In the genomic region with DNA sequence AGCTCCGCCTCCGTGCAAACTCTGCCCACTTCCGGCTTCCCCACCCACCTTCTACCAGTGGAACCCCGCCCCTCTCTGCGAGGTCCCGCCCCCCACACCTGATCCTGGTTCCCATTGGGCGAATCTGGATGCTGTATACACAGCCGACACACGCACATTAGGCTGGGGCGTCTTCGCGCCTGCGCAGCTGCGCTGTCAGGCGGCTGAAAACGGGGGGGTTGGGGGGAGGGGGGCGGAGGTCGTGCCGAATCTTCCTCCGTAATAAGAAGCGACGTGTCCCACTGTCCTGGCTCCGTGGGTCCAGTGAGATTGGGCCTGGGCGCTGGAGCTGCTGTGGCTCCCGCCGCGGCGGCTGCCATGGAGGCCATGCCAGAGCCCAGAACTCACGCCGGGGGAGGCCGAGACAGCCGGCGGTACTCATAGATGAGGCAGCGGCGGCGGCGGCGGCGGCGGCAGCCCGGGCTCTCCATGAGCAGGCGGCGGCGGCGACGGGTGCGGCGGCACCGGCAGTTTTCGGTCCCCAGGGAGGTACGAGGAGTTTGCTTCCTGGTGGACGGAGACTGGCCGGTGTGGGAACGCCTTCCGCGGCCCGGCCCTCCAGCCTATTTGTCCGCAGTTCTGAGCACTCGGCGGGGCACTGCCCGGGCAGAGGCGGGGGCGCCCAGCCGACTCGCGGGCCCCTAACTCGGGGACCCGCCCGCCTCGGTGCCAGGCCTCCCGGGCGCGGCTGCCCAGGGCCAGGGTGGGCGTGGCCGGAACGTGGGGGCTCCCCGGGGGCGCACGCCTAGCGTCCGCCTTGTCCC, we compare ENCODE assay signal across 8 cellular contexts.
DNase-seq lines count a peak whose midpoint lies in the region; ATAC-seq and TF ChIP-seq lines count a peak whose summit lies in the region.

No MANE protein-coding gene starts in this region.

- H4K20me1 ChIP-seq in SK-N-SH (ENCODE audit: insufficient read depth) = no peaks in the 10 kb centered on the region

- H3K27me3 ChIP-seq in SK-N-SH (ENCODE audit: insufficient read depth) = no peaks in the 10 kb centered on the region
- H3K27me3 ChIP-seq in testis = no peaks in the 10 kb centered on the region

- H3K9me3 ChIP-seq in SK-N-SH (no peaks in the 10 kb centered on the region), testis (no peaks in the 10 kb centered on the region)

- H3K27ac Mint-ChIP-seq in activated naive CD4-positive, alpha-beta T cell treated with anti-CD3 and anti-CD28 coated beads, Interleukin-2, amount 50 U/mL, for 72 hours = peak overlapping the region; percentile 80 to 92

- peak overlapping the region; percentile 76 for H3K9ac ChIP-seq in SK-N-SH

- POLR2A ChIA-PET in GM10248 (lab: Yijun Ruan, JAX) = interaction anchor here (0.6 to 0.9 kb wide), 2 partner anchors 12 to 244 kb away, joined by 3 to 7 read pairs; no protein-coding TSS in a partner anchor
- POLR2A ChIA-PET in SK-N-SH (lab: Yijun Ruan, JAX) = no interaction called here

- intact Hi-C loops in testis (cut with DNase I; ENCODE audit: low total_unique reads) = loop anchor here (5.0 kb wide), 1 partner anchor 355 kb away; the partner anchor contains the start of gene MIS18BP1

- H3K4me3 ChIP-seq in SK-N-SH (ENCODE audit: low read depth in 2 of 2, low read length in 1 of 2) (peak overlapping the region; percentile 59 to 70), testis (peak overlapping the region; percentile 96 to 97)

- peaks cover under 1 to 7% of the 10 kb centered on the region in 2 donors for H3K36me3 Mint-ChIP-seq in activated naive CD4-positive, alpha-beta T cell treated with anti-CD3 and anti-CD28 coated beads, Interleukin-2, amount 50 U/mL, for 72 hours

- H3K9me2 ChIP-seq in SK-N-SH = no peaks in the 10 kb centered on the region

- ATAC-seq in HG02610 (IDR thresholded peaks at IDR 0.05; ENCODE audit: unreplicated experiment) = peak; percentile 95
- peak; percentile 95 to 98 for ATAC-seq in activated naive CD4-positive, alpha-beta T cell treated with anti-CD3 and anti-CD28 coated beads, Interleukin-2, amount 50 U/mL, for 72 hours
- ATAC-seq in omental fat pad (ENCODE audit: low FRiP score) = peak; percentile 100

- peak overlapping the region; percentile 78 for H2AFZ ChIP-seq in SK-N-SH (ENCODE audit: low read depth)

- DNase-seq in GM10248 (ENCODE audit: extremely low spot score) (peak; percentile 97), NCI-H1092 (lab: John Stamatoyannopoulos, UW) (peak; percentile 97), SK-N-SH (peak; percentile 89), glomerular visceral epithelial cell (ENCODE audit: extremely low spot score) (peak; percentile 99), omental fat pad (ENCODE audit: low spot score) (peak; percentile 95), testis (peak; percentile 100)
- DNase-seq in activated naive CD4-positive, alpha-beta T cell treated with anti-CD3 and anti-CD28 coated beads, Interleukin-2, amount 50 U/mL, for 72 hours (ENCODE audit: low spot score in 2 of 2) = peak; percentile 81 to 89

- H3K27ac ChIP-seq in SK-N-SH (ENCODE audit: low read depth in 2 of 2, low read length in 1 of 2) = peak overlapping the region; percentile 75 to 77
- H3K27ac ChIP-seq in testis = peak overlapping the region; percentile 99 to 100

- CTCF ChIA-PET in GM10248 (lab: Yijun Ruan, JAX) (interaction anchor here (0.9 to 1.7 kb wide), 4 partner anchors 16 to 370 kb away, joined by 3 to 10 read pairs (median 4); partner anchors contain the start of gene MIS18BP1), SK-N-SH (lab: Yijun Ruan, JAX) (interaction anchor here (1.1 kb wide), 1 partner anchor 356 kb away, joined by 3 read pairs; the partner anchor contains the start of gene MIS18BP1)

- peaks cover 0 to under 1% of the 10 kb centered on the region in 2 donors for H3K9me3 Mint-ChIP-seq in activated naive CD4-positive, alpha-beta T cell treated with anti-CD3 and anti-CD28 coated beads, Interleukin-2, amount 50 U/mL, for 72 hours

- H3K4me1 ChIP-seq in SK-N-SH (ENCODE audit: control insufficient read depth in 1 of 2, insufficient read depth in 2 of 2, low read depth in 1 of 2, low read length in 1 of 2) (no peaks in the 10 kb centered on the region; a peak in 2 of 4 replicates), testis (no peaks in the 10 kb centered on the region)

- peaks cover 5% of the 10 kb centered on the region; the same call in 1 of the 2 replicates for H3K79me2 ChIP-seq in SK-N-SH (ENCODE audit: insufficient read depth)

- H3F3A ChIP-seq in SK-N-SH (replicated peaks; ENCODE audit: insufficient read depth) = peaks cover 9% of the 10 kb centered on the region

- H3K36me3 ChIP-seq in SK-N-SH (replicated peaks in 1 of 2; ENCODE audit: control insufficient read depth in 1 of 2, insufficient read depth in 2 of 2, low read length in 1 of 2) (no peaks in the 10 kb centered on the region), testis (ENCODE audit: low read depth, missing control alignments) (no peaks in the 10 kb centered on the region)

- WGBS in SK-N-SH (ENCODE audit: low lambda C conversion rate) = 0% methylated on average over 3 of the region's 81 CpGs
- 0% methylated on average over 6 to 65 of the region's 81 CpGs for WGBS in testis, 2 donors

- no peak for TF ChIP-seq EP300 in SK-N-SH (IDR thresholded peaks at IDR 0.05; ENCODE audit: borderline replicate concordance in 1 of 2, low read depth in 1 of 2, low read length in 1 of 2)

- TF ChIP-seq RAD21 in SK-N-SH (IDR thresholded peaks at IDR 0.05; ENCODE audit: low read length) = no peak

- TF ChIP-seq CTCF in GM10248 (IDR thresholded peaks at IDR 0.05; ENCODE audit: control extremely low read depth, extremely low read depth, low read depth, missing control alignments) = no peak
- no peak for TF ChIP-seq CTCF in SK-N-SH (IDR thresholded peaks at IDR 0.05)
- no peak for TF ChIP-seq CTCF in omental fat pad (IDR thresholded peaks at IDR 0.05)
- no peak for TF ChIP-seq CTCF in testis (IDR thresholded peaks at IDR 0.05)

- no peak for TF ChIP-seq POLR2A in testis (IDR thresholded peaks at IDR 0.05)

- H3K4me2 ChIP-seq in SK-N-SH = peak overlapping the region; percentile 65

TF ChIP-seq in SK-N-SH, 30 proteins besides CTCF, POLR2A, EP300 and RAD21 (continues in another document):
- no peak for TF ChIP-seq RCOR1 (IDR thresholded peaks at IDR 0.05; ENCODE audit: low read length)
- TF ChIP-seq, protein P1, sequence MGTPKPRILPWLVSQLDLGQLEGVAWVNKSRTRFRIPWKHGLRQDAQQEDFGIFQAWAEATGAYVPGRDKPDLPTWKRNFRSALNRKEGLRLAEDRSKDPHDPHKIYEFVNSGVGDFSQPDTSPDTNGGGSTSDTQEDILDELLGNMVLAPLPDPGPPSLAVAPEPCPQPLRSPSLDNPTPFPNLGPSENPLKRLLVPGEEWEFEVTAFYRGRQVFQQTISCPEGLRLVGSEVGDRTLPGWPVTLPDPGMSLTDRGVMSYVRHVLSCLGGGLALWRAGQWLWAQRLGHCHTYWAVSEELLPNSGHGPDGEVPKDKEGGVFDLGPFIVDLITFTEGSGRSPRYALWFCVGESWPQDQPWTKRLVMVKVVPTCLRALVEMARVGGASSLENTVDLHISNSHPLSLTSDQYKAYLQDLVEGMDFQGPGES (IDR thresholded peaks at IDR 0.05; ENCODE audit: low read depth, low read length) = no peak
- TF ChIP-seq, protein P2, sequence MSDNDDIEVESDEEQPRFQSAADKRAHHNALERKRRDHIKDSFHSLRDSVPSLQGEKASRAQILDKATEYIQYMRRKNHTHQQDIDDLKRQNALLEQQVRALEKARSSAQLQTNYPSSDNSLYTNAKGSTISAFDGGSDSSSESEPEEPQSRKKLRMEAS (IDR thresholded peaks at IDR 0.05; ENCODE audit: low read depth) = no peak
- no peak for TF ChIP-seq RXRA (IDR thresholded peaks at IDR 0.05; ENCODE audit: borderline replicate concordance, low read depth)
- no peak for TF ChIP-seq TEAD4 (IDR thresholded peaks at IDR 0.05; ENCODE audit: borderline replicate concordance, insufficient read depth)
- no peak for TF ChIP-seq FOSL2 (IDR thresholded peaks at IDR 0.05; ENCODE audit: borderline replicate concordance, low read depth)
- no peak for TF ChIP-seq REST (IDR thresholded peaks at IDR 0.05; ENCODE audit: low read depth, low read length)
- no peak for TF ChIP-seq RFX5 (IDR thresholded peaks at IDR 0.05; ENCODE audit: low read length)
- TF ChIP-seq GATA2 (CRISPR knock-in tag; IDR thresholded peaks at IDR 0.05) = no peak
- TF ChIP-seq GABPA (IDR thresholded peaks at IDR 0.05; ENCODE audit: low read depth) = no peak
- TF ChIP-seq MXI1 (IDR thresholded peaks at IDR 0.05; ENCODE audit: low read depth, low read length) = no peak
- no peak for TF ChIP-seq JUND (IDR thresholded peaks at IDR 0.05)
- TF ChIP-seq MEF2A (IDR thresholded peaks at IDR 0.05; ENCODE audit: borderline replicate concordance, low read depth) = no peak
- TF ChIP-seq NFIC (IDR thresholded peaks at IDR 0.05; ENCODE audit: borderline replicate concordance) = no peak
- no peak for TF ChIP-seq SMC3 (IDR thresholded peaks at IDR 0.05; ENCODE audit: low read depth, low read length)
- peak; percentile 72 for TF ChIP-seq NRF1 (IDR thresholded peaks at IDR 0.05; ENCODE audit: low read depth, low read length)
- TF ChIP-seq TAF1 (IDR thresholded peaks at IDR 0.05; ENCODE audit: borderline replicate concordance, low read depth, low read length) = no peak
- TF ChIP-seq FOXM1 (IDR thresholded peaks at IDR 0.05; ENCODE audit: low read depth) = no peak

Comparison
In these comparisons a context has a peak if more than half of its experiments do, and no peak if none do; other contexts are left out.
1. Peak in every context shown above with its lines: DNase-seq, ATAC-seq, H3K4me3 ChIP-seq and H3K27ac ChIP-seq.